In genomic region chr2:225002039-225002655, GRCh38 we compare ENCODE assay signal across 8 cellular contexts. TPM values are rescaled to one million over a fixed set of nuclear protein-coding genes. Genes with fewer than 3 reads are reported as not detected.
DNase-seq lines count a peak whose midpoint lies in the region; ATAC-seq and TF ChIP-seq lines count a peak whose summit lies in the region.

No MANE protein-coding gene starts in this region.

- H3K4me1 Mint-ChIP-seq in GM23338: peaks cover 11% of the 10 kb centered on the region; the same call in 2 of the 3 replicates

- no peaks in the 10 kb centered on the region for H3K36me3 Mint-ChIP-seq in GM23338 (ENCODE audit: low read depth)

- ATAC-seq in GM23338 (peak; percentile 76), body of pancreas (peak; percentile 30)

- no peaks in the 10 kb centered on the region for H4K20me1 ChIP-seq in GM23338 (replicated peaks; ENCODE audit: insufficient read depth)

- no peak overlapping the region for H3K4me3 Mint-ChIP-seq in GM23338

- no peaks in the 10 kb centered on the region for H3K9me3 Mint-ChIP-seq in GM23338

- H3K9me3 ChIP-seq in MG63: no peaks in the 10 kb centered on the region
- H3K9me3 ChIP-seq in body of pancreas: no peaks in the 10 kb centered on the region

- DNase-seq in GM12864 (ENCODE audit: low read depth) (peak; percentile 57), GM23338 (ENCODE audit: low spot score) (peak; percentile 91), MG63 (peak; percentile 24), T-helper 1 cell (peak; percentile 20 to 71 (median 50)), body of pancreas (peak in 3 of 4 donors; percentile 31 to 54 (median 35)), kidney glomerular epithelial cell (lab: John Stamatoyannopoulos, UW) (peak; percentile 39), NCI-H187 (lab: John Stamatoyannopoulos, UW) (no peak)
- peak; percentile 29 to 67 (median 42) for DNase-seq in stimulated activated CD4-positive, alpha-beta T cell treated with anti-CD3 and anti-CD28 coated beads, TNF-alpha, amount 100 ng/mL, for 48 hours (ENCODE audit: low read depth in 3 of 3)

- TF ChIP-seq CTCF in GM12864 (IDR thresholded peaks at IDR 0.05; ENCODE audit: low read depth, low read length, missing control alignments): peak; percentile 81
- TF ChIP-seq CTCF in GM23338 (conservative IDR thresholded peaks at IDR 0.05; ENCODE audit: low read depth in 2 of 2): peak; percentile 86 to 88
- TF ChIP-seq CTCF in body of pancreas (IDR thresholded peaks at IDR 0.05): peak; percentile 25 to 54 (median 46)

- no peaks in the 10 kb centered on the region for H3F3A ChIP-seq in GM23338 (replicated peaks; ENCODE audit: low read depth)

- no peak overlapping the region for H3K4me2 ChIP-seq in GM23338

- intact Hi-C loops in body of pancreas (cut with DNase I): no loop called here

- no peaks in the 10 kb centered on the region for H3K27me3 Mint-ChIP-seq in GM23338 (ENCODE audit: insufficient read depth, low read depth, poor library complexity)

- no peak for TF ChIP-seq POLR2A in body of pancreas (IDR thresholded peaks at IDR 0.05)

- H3K4me3 ChIP-seq in GM12864 (ENCODE audit: low read depth, low read length) (no peak overlapping the region), GM23338 (no peak overlapping the region), MG63 (no peak overlapping the region), body of pancreas (no peak overlapping the region)

- no peaks in the 10 kb centered on the region for H3K79me2 ChIP-seq in GM23338 (replicated peaks; ENCODE audit: insufficient read depth)

- H3K4me1 ChIP-seq in GM23338 (ENCODE audit: insufficient read depth): peaks cover 7% of the 10 kb centered on the region
- H3K4me1 ChIP-seq in body of pancreas: no peaks in the 10 kb centered on the region

- H3K27me3 ChIP-seq in GM23338 (ENCODE audit: insufficient read depth): no peaks in the 10 kb centered on the region
- H3K27me3 ChIP-seq in MG63: no peaks in the 10 kb centered on the region
- no peaks in the 10 kb centered on the region for H3K27me3 ChIP-seq in body of pancreas

- no peak overlapping the region for H3K27ac ChIP-seq in GM23338 (ENCODE audit: low read depth)
- H3K27ac ChIP-seq in body of pancreas: no peak overlapping the region

- peaks cover 4% of the 10 kb centered on the region; the same call in 1 of the 2 replicates for H3K9me2 ChIP-seq in GM23338 (ENCODE audit: insufficient read depth)

- H3K36me3 ChIP-seq in GM23338 (ENCODE audit: insufficient read depth) (no peaks in the 10 kb centered on the region), MG63 (0 out of 2 replicates have a peak, but pooled peaks cover 4% of the 10 kb centered on the region), body of pancreas (replicated peaks in 1 of 2; ENCODE audit: insufficient read depth in 1 of 2, low read depth in 2 of 2) (no peaks in the 10 kb centered on the region)

- no peak overlapping the region for H3K27ac Mint-ChIP-seq in GM23338

- H2AFZ ChIP-seq in GM23338: peak overlapping the region; percentile 84

- WGBS in body of pancreas, 2 donors: 49 to 52% methylated on average over 6 of the region's 6 CpGs

TF ChIP-seq in GM23338, 12 proteins besides CTCF, POLR2A, EP300 and RAD21:
- no peak for TF ChIP-seq ETS1 (IDR thresholded peaks at IDR 0.05)
- no peak for TF ChIP-seq NANOG (IDR thresholded peaks at IDR 0.05; ENCODE audit: borderline replicate concordance)
- TF ChIP-seq EZH2phosphoT487 (IDR thresholded peaks at IDR 0.05; ENCODE audit: unreplicated experiment): no peak
- TF ChIP-seq STAT1 (IDR thresholded peaks at IDR 0.05; ENCODE audit: unreplicated experiment): no peak
- no peak for TF ChIP-seq ZNF331 (CRISPR knock-in tag; IDR thresholded peaks at IDR 0.05; ENCODE audit: low read depth)

RNA-seq across cellular contexts. Expression of gene DOCK10, which starts 40.1 kb away (rescaled TPM):
- total RNA-seq in GM23338 (2014; rRNA removed; shearing (Covaris generic)): 1.3 and 1.7 TPM in 2 replicates
- 0.19 and 1.0 TPM in 2 replicates for polyA plus RNA-seq in GM23338 (2016; fragmentation: Nextera tagmentation; extraction: Ambion mirVana)
- total RNA-seq in MG63 (2014; rRNA removed; shearing (Covaris generic); ENCODE audit: low replicate concordance): 3.4 and 10.1 TPM in 2 replicates
- 1 to 10 TPM; 2.0 to 3.4 TPM for total RNA-seq in body of pancreas

Comparison
In these comparisons a context has a peak if more than half of its experiments do, and no peak if none do; other contexts are left out.
1. DNase-seq: peak in GM12864 (single experiment), GM23338 (single experiment), MG63 (single experiment), T-helper 1 cell (5 of 5), body of pancreas (3 of 4), kidney glomerular epithelial cell (single experiment) and stimulated activated CD4-positive, alpha-beta T cell treated with anti-CD3 and anti-CD28 coated beads, TNF-alpha, amount 100 ng/mL, for 48 hours (3 of 3); none in NCI-H187 (0 of 2).
2. Peak in every context shown above with its lines, with median percentiles within 50 percentile points of each other: CTCF ChIP-seq.